11 cellular contexts compared by ENCODE assay signal in the genomic region with DNA sequence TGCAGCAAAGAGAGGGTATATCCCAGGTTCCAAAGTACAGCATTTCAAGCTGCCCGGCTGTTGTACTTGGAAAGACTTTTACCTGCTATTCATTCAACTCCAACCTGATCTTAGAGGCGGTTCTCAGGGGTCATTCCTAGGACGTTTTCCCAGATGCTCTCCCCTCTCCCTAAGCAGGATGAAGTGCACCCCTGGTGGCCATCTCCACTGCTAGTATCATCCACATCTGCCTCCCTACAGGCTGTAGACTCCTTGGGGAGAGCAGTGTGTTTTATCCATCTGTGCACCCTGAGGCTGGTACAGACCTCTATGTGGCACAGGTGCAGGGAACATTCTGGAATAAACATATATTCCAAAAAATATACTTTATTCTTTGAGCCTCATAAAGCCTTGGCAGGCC. TPM values are rescaled to one million over a fixed set of nuclear protein-coding genes. Genes with fewer than 3 reads are reported as not detected.
A peak's percentile ranks its signal among the peaks of the same experiment; 100 is the strongest.
DNase-seq lines count a peak whose midpoint lies in the region; ATAC-seq and TF ChIP-seq lines count a peak whose summit lies in the region.
"Had no signal": no experiment of that assay in that cellular context is flagged by ENCODE, and none has a peak within 500 bp of the region (broad histone marks: within the 10 kb centered on the region; RNA-seq: fewer than 3 reads in every experiment).

No MANE protein-coding gene starts in this region.

- H3K27me3 Mint-ChIP-seq in activated naive CD4-positive, alpha-beta T cell treated with anti-CD3 and anti-CD28 coated beads, Interleukin-2, amount 10 ng/mL, durations not matched to agents 7 days and 5 days = peaks cover 56% of the 10 kb centered on the region
- H3K27me3 Mint-ChIP-seq in natural killer cell (ENCODE audit: low read depth in 2 of 2) = peaks cover 7 to 19% of the 10 kb centered on the region in 2 donors

- H3K9me3 Mint-ChIP-seq in activated naive CD4-positive, alpha-beta T cell treated with anti-CD3 and anti-CD28 coated beads, Interleukin-2, amount 10 ng/mL, durations not matched to agents 7 days and 5 days = no peaks in the 10 kb centered on the region
- H3K9me3 Mint-ChIP-seq in natural killer cell = no peaks in the 10 kb centered on the region

- TF ChIP-seq CTCF in 22Rv1 (IDR thresholded peaks at IDR 0.05) = no peak
- peak; percentile 38; the same call in 1 of the 2 replicates for TF ChIP-seq CTCF in GM12875 (IDR thresholded peaks at IDR 0.05; ENCODE audit: borderline replicate concordance, insufficient read depth, low read depth, low read length)
- no peak for TF ChIP-seq CTCF in natural killer cell (IDR thresholded peaks at IDR 0.05)

- no peak for ATAC-seq in natural killer cell

- CTCF ChIA-PET in activated naive CD4-positive, alpha-beta T cell treated with anti-CD3 and anti-CD28 coated beads, Interleukin-2, amount 10 ng/mL, durations not matched to agents 7 days and 5 days (lab: Charles Lee) = interaction anchor here (0.7 to 5.7 kb wide), 21 partner anchors 8 to 491 kb away, joined by 3 to 189 read pairs (median 6); no protein-coding TSS in a partner anchor

- H3K4me3 Mint-ChIP-seq in activated naive CD4-positive, alpha-beta T cell treated with anti-CD3 and anti-CD28 coated beads, Interleukin-2, amount 10 ng/mL, durations not matched to agents 7 days and 5 days = no peak overlapping the region
- no peak overlapping the region for H3K4me3 Mint-ChIP-seq in natural killer cell

- 0 out of 2 replicates have a peak overlapping the region, but pooled peaks have one; percentile 22 for H3K27ac ChIP-seq in 22Rv1
- H3K27ac ChIP-seq: RWPE1 had no signal

- peak; percentile 38 for DNase-seq in SK-MEL-5 (ENCODE audit: low read depth, low spot score)
- peak; percentile 28 for DNase-seq in iPS DF 19.7 (ENCODE audit: low read depth, low spot score)
- DNase-seq in stimulated activated CD4-positive, alpha-beta T cell treated with anti-CD3 and anti-CD28 coated beads, Interleukin-2, amount 100 ng/mL, for 48 hours = no peak
- DNase-seq in NCI-H1092 (lab: John Stamatoyannopoulos, UW) = no peak
- DNase-seq in activated naive CD4-positive, alpha-beta T cell treated with anti-CD3 and anti-CD28 coated beads, Interleukin-2, amount 10 ng/mL, durations not matched to agents 7 days and 5 days = no peak
- DNase-seq in natural killer cell = no peak

- intact Hi-C loops in natural killer cell (cut with micrococcal nuclease) = no loop called here

- H3K4me1 Mint-ChIP-seq in activated naive CD4-positive, alpha-beta T cell treated with anti-CD3 and anti-CD28 coated beads, Interleukin-2, amount 10 ng/mL, durations not matched to agents 7 days and 5 days = peaks cover 16% of the 10 kb centered on the region
- H3K4me1 Mint-ChIP-seq in natural killer cell = peaks cover 11 to 16% of the 10 kb centered on the region in 2 donors

- in situ Hi-C loops in SK-MEL-5 (cut with HindIII; ENCODE audit: low pct_unique_long_range_greater_than_20kb, low sequenced_read_pairs) = no loop called here

- H3K36me3 Mint-ChIP-seq in activated naive CD4-positive, alpha-beta T cell treated with anti-CD3 and anti-CD28 coated beads, Interleukin-2, amount 10 ng/mL, durations not matched to agents 7 days and 5 days = no peaks in the 10 kb centered on the region
- no peaks in the 10 kb centered on the region for H3K36me3 Mint-ChIP-seq in natural killer cell
- H3K36me3 Mint-ChIP-seq: CD4-positive, alpha-beta memory T cell had no signal

- H3K27ac Mint-ChIP-seq in activated naive CD4-positive, alpha-beta T cell treated with anti-CD3 and anti-CD28 coated beads, Interleukin-2, amount 10 ng/mL, durations not matched to agents 7 days and 5 days = no peak overlapping the region
- no peak overlapping the region for H3K27ac Mint-ChIP-seq in natural killer cell
- H3K27ac Mint-ChIP-seq: CD4-positive, alpha-beta memory T cell had no signal

- no peak overlapping the region for H3K4me3 ChIP-seq in GM12875 (ENCODE audit: low read depth, low read length)
- H3K4me3 ChIP-seq: MG63 had no signal

RNA-seq across cellular contexts. Expression of gene PTPN3, which starts 56.8 kb away (rescaled TPM):
- 5.7 and 7.1 TPM in 2 replicates for total RNA-seq in SK-MEL-5 (2014; rRNA removed; shearing (Covaris generic))
- polyA plus RNA-seq in SK-MEL-5 (2015; cell fraction: cytosol; rRNA removed) = 8.8 and 12.9 TPM in 2 replicates
- 10.8 and 26.6 TPM in 2 replicates for polyA plus RNA-seq in SK-MEL-5 (2015; cell fraction: nucleus; rRNA removed)
- total RNA-seq in natural killer cell = not detected
- total RNA-seq: CD4-positive, alpha-beta memory T cell had no signal
- polyA plus RNA-seq: CD4-positive, alpha-beta memory T cell had no signal

Comparison
In these comparisons a context has a peak if more than half of its experiments do, and no peak if none do; other contexts are left out.
1. DNase-seq: peak in SK-MEL-5 (single experiment) and iPS DF 19.7 (single experiment); none in stimulated activated CD4-positive, alpha-beta T cell treated with anti-CD3 and anti-CD28 coated beads, Interleukin-2, amount 100 ng/mL, for 48 hours (0 of 2), NCI-H1092 (single experiment), activated naive CD4-positive, alpha-beta T cell treated with anti-CD3 and anti-CD28 coated beads, Interleukin-2, amount 10 ng/mL, durations not matched to agents 7 days and 5 days (single experiment) and natural killer cell (single experiment).